In genomic region chr1:12174789-12175455, GRCh38 we compare ENCODE assay signal across 7 cellular contexts. TPM values are rescaled to one million over a fixed set of nuclear protein-coding genes. Genes with fewer than 3 reads are reported as not detected.
DNase-seq lines count a peak whose midpoint lies in the region; ATAC-seq and TF ChIP-seq lines count a peak whose summit lies in the region.

No MANE protein-coding gene starts in this region.

- peak overlapping the region; percentile 56 for H3K4me2 ChIP-seq in Loucy (ENCODE audit: low read depth, low read length, poor library complexity, severe bottlenecking)
- no peak overlapping the region for H3K4me2 ChIP-seq in PC-9

- intact Hi-C loops in left colon (cut with DNase I, micrococcal nuclease), result no loop called here
- intact Hi-C loops in spleen (cut with DNase I; ENCODE audit: low total_unique reads), result no loop called here
- intact Hi-C loops in PC-9 (cut with micrococcal nuclease; ENCODE audit: unreplicated experiment), result no loop called here

- no peak for TF ChIP-seq CTCF in Loucy (conservative IDR thresholded peaks at IDR 0.05; ENCODE audit: low read length)
- no peak for TF ChIP-seq CTCF in spleen (IDR thresholded peaks at IDR 0.05 in 8 of 11, conservative IDR thresholded peaks at IDR 0.05 in 3 of 11)
- TF ChIP-seq CTCF in PC-9 (conservative IDR thresholded peaks at IDR 0.05), result no peak

- WGBS in spleen, 5 donors, result 55 to 72% (median 66%) methylated on average over 13 to 16 of the region's 16 CpGs

- H3F3A ChIP-seq in Loucy (ENCODE audit: low read depth), result peaks cover 3% of the 10 kb centered on the region; the same call in 1 of the 2 replicates
- no peaks in the 10 kb centered on the region for H3F3A ChIP-seq in PC-9 (ENCODE audit: insufficient read depth, low read depth)

- H3K27ac ChIP-seq in angular gyrus (ENCODE audit: low read depth, low read length) (peak overlapping the region; percentile 27), spleen (peak overlapping the region; percentile 72 to 99 (median 98)), PC-9 (no peak overlapping the region)

- DNase-seq in left colon (peak; percentile 55 to 56), spleen (peak; percentile 87), NCI-H82 (lab: John Stamatoyannopoulos, UW) (no peak), PC-9 (no peak)

- H3K79me2 ChIP-seq in Loucy (ENCODE audit: insufficient read depth, low read length), result peaks cover 79% of the 10 kb centered on the region
- H3K79me2 ChIP-seq in PC-9 (ENCODE audit: low read depth), result no peaks in the 10 kb centered on the region

- H4K20me1 ChIP-seq in Loucy (ENCODE audit: insufficient read depth, low read length, poor library complexity, severe bottlenecking) (no peaks in the 10 kb centered on the region), PC-9 (ENCODE audit: insufficient read depth) (no peaks in the 10 kb centered on the region)

- ATAC-seq in left colon (no peak), HG03565 (IDR thresholded peaks at IDR 0.05; ENCODE audit: unreplicated experiment) (no peak)

- BruUV-seq in PC-9 (replicated peaks; lab: Mats Ljungman, UMichigan), result no TSS peak

- CTCF ChIA-PET in PC-9 (lab: Charles Lee), result no interaction called here

- H3K4me1 ChIP-seq in Loucy (ENCODE audit: insufficient read depth, low read length, poor library complexity, severe bottlenecking) (peaks cover 74% of the 10 kb centered on the region), spleen (peaks cover 83 to 100% (median 99%) of the 10 kb centered on the region in 6 donors), PC-9 (replicated peaks; ENCODE audit: insufficient read depth) (peaks cover 9% of the 10 kb centered on the region)

- no peak overlapping the region for H2AFZ ChIP-seq in Loucy (ENCODE audit: low read length)
- H2AFZ ChIP-seq in PC-9, result no peak overlapping the region

- TF ChIP-seq POLR2A in spleen (IDR thresholded peaks at IDR 0.05), result no peak

- peak overlapping the region; percentile 50 for H3K9ac ChIP-seq in Loucy (ENCODE audit: low read depth, low read length, poor library complexity, severe bottlenecking)

- H3K9me2 ChIP-seq in Loucy (replicated peaks; ENCODE audit: low read depth, low read length), result no peaks in the 10 kb centered on the region
- no peaks in the 10 kb centered on the region for H3K9me2 ChIP-seq in PC-9 (ENCODE audit: insufficient read depth)

- H3K36me3 ChIP-seq in Loucy (ENCODE audit: insufficient read depth, low read length) (no peaks in the 10 kb centered on the region), spleen (peaks cover 0 to 62% (median 0%) of the 10 kb centered on the region in 6 donors), PC-9 (ENCODE audit: low read depth) (no peaks in the 10 kb centered on the region)

- H3K4me3 ChIP-seq in Loucy (ENCODE audit: low read length, poor library complexity, severe bottlenecking) (peak overlapping the region; percentile 17), spleen (peak overlapping the region in 2 of 8 donors; percentile 9 to 62), PC-9 (no peak overlapping the region)

- no peaks in the 10 kb centered on the region for H3K27me3 ChIP-seq in Loucy (ENCODE audit: insufficient read depth, low read length, poor library complexity, severe bottlenecking)
- H3K27me3 ChIP-seq in spleen (replicated peaks in 1 of 7), result no peaks in the 10 kb centered on the region
- H3K27me3 ChIP-seq in PC-9 (ENCODE audit: insufficient read depth, low read depth), result no peaks in the 10 kb centered on the region

- no peaks in the 10 kb centered on the region for H3K9me3 ChIP-seq in Loucy (ENCODE audit: insufficient read depth, low read depth, low read length)
- no peaks in the 10 kb centered on the region for H3K9me3 ChIP-seq in spleen
- no peaks in the 10 kb centered on the region for H3K9me3 ChIP-seq in PC-9 (ENCODE audit: insufficient read depth, low read depth)

- POLR2A ChIA-PET in PC-9 (lab: Charles Lee; ENCODE audit: unreplicated experiment), result no interaction called here

RNA-seq across cellular contexts. Expression of gene TNFRSF1B, which starts 8.1 kb away (rescaled TPM):
- total RNA-seq in left colon (10 to 100 TPM; 18.6 to 28.3 TPM), spleen (100 to 1,000 TPM; 142 to 233 (median 183) TPM), PC-9 (2021) (2.7 and 3.3 TPM in 2 replicates)
- polyA plus RNA-seq in spleen, result 10 to 100 TPM; 28.5 to 63.2 (median 36.8) TPM

RNA-seq across cellular contexts. Expression of gene VPS13D, which starts 54.9 kb away (rescaled TPM):
- total RNA-seq in left colon (10 to 100 TPM; 76.1 to 99.9 TPM), spleen (100 to 1,000 TPM in 1 of 7 donors, 10 to 100 TPM in 6; 70.3 to 108 (median 93.7) TPM), PC-9 (2021) (31.1 and 36.2 TPM in 2 replicates)
- polyA plus RNA-seq in spleen, result 10 to 100 TPM; 10.1 to 15.3 (median 10.5) TPM

Comparison
In these comparisons a context has a peak if more than half of its experiments do, and no peak if none do; other contexts are left out.
1. DNase-seq: peak in left colon (2 of 2) and spleen (single experiment); none in NCI-H82 (single experiment) and PC-9 (0 of 2).
2. RNA of gene TNFRSF1B, which starts 8.1 kb away (total RNA-seq): 142 to 233 TPM in spleen; 18.6 to 28.3 TPM in left colon and 2.7 to 3.3 TPM in PC-9; every median in the first group is over 4 times any median in the second.